ENCODE assay signal across 5 cellular contexts in the genomic region with DNA sequence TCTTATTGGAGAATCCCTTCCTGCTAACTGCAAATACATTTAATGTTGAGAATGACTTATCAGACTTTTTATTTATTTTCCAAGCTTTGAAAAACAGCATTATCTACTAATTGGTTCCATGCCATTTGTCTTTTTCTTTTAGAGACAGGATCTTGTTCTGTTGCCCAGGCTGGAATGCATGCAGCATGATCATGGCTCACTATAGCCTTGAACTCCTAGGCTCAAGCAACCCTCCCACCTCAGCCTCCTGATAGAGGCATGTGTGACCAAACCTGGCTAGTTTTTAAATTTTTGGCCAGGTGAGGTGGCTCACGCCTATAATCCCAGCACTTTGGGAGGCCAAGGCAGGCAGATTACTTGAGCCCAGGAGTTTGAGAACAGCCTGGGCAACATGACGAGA. TPM values are rescaled to one million over a fixed set of nuclear protein-coding genes. Genes with fewer than 3 reads are reported as not detected.
"Had no signal": no experiment of that assay in that cellular context is flagged by ENCODE, and none has a peak within 500 bp of the region (broad histone marks: within the 10 kb centered on the region; RNA-seq: fewer than 3 reads in every experiment).

No MANE protein-coding gene starts in this region.

RNA-seq across cellular contexts. Expression of a gene that starts 59.1 kb away (rescaled TPM):
- total RNA-seq: endothelial cell of umbilical vein, esophagus squamous epithelium, foreskin keratinocyte, glomerular endothelial cell, heart left ventricle had no signal
- polyA plus RNA-seq: endothelial cell of umbilical vein, foreskin keratinocyte, heart left ventricle had no signal
